ENCODE assay signal across 8 cellular contexts in the genomic region with DNA sequence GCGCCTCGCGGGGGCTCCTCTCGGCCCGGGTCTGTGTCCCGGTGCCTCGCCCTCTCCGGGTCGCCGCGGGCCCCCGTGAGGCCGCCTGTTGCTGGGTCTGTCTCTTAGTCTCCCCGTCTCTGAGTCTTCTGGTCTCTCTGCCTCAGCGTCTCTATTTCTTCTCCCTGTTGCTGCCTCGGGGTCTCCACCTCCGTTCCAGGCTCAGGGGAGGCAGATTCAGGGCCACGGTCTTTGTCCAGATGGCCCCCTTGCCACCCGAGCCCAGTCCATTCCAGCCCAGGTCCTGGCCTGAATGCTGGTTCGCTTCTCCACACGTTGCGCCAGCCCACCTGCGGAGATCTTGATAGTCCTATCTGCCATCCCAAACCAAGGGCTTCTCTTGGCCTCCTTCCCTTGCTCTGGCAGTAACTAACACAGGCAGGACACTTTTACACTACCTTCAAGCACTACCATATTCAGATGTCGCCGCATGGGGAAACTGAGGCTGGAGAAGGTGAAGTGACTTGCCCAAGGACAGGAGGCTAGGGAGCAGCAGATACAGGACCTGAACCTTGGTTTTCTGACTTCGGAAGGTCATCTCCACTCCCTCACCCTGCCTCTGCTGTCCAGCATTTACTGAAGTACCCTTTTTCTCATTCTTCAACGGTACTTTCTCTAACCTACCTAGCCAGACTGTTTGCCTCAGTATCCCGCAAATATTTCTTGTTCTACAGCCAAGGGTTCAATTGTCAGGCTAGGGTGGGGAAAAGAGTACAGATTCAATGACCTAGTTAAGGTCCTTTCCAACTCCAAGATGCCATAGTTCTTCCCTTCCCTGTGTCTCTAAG. TPM values are rescaled to one million over a fixed set of nuclear protein-coding genes. Genes with fewer than 3 reads are reported as not detected.
DNase-seq lines count a peak whose midpoint lies in the region; ATAC-seq and TF ChIP-seq lines count a peak whose summit lies in the region.

No MANE protein-coding gene starts in this region.

- no peak overlapping the region for H3K14ac ChIP-seq in IMR-90 (replicated peaks; ENCODE audit: low read depth, low read length)

- DNase-seq in CD14-positive monocyte (ENCODE audit: low spot score) (no peak), IMR-90 (no peak), dorsolateral prefrontal cortex (peak in 4 of 10 donors; percentile 19 to 37 (median 28)), neural progenitor cell (ENCODE audit: low spot score) (peak; percentile 43), activated gamma-delta T cell treated with Interleukin-2 at 50 U/mL for 16 hours (no peak), thyroid gland (no peak)
- no peak for DNase-seq in stimulated activated naive CD4-positive, alpha-beta T cell treated with Interleukin-2 at 50 U/mL for 16 hours (lab: John Stamatoyannopoulos, UW)

- H3K4me1 Mint-ChIP-seq in CD14-positive monocyte, result peaks cover 12% of the 10 kb centered on the region
- peaks cover 55% of the 10 kb centered on the region for H3K4me1 Mint-ChIP-seq in neural progenitor cell

- no peak for TF ChIP-seq RAD21 in IMR-90 (IDR thresholded peaks at IDR 0.05; ENCODE audit: low read length)

- H2BK120ac ChIP-seq in IMR-90 (ENCODE audit: low read depth, low read length), result no peak overlapping the region; the same call in 1 of the 2 replicates

- H2AFZ ChIP-seq in IMR-90 (replicated peaks; ENCODE audit: low read length, poor library complexity), result peak overlapping the region; percentile 82
- H2AFZ ChIP-seq in neural progenitor cell (replicated peaks), result peak overlapping the region; percentile 58

- H4K91ac ChIP-seq in IMR-90 (ENCODE audit: insufficient read depth, low read depth, low read length), result no peak overlapping the region

- peaks cover 66 to 74% (median 71%) of the 10 kb centered on the region in 3 donors for H3K27me3 Mint-ChIP-seq in CD14-positive monocyte (ENCODE audit: low read depth in 3 of 3)
- H3K27me3 Mint-ChIP-seq in neural progenitor cell (ENCODE audit: insufficient read depth, low read depth), result peaks cover 6% of the 10 kb centered on the region

- TF ChIP-seq POLR2A in IMR-90 (IDR thresholded peaks at IDR 0.05; ENCODE audit: low read depth, low read length), result no peak
- no peak for TF ChIP-seq POLR2A in thyroid gland (IDR thresholded peaks at IDR 0.05)

- POLR2A ChIA-PET in IMR-90 (lab: Charles Lee; ENCODE audit: unreplicated experiment), result no interaction called here

- H3K27ac Mint-ChIP-seq in CD14-positive monocyte, result no peak overlapping the region
- H3K27ac Mint-ChIP-seq in neural progenitor cell, result peak overlapping the region; percentile 100

- H3K9me3 Mint-ChIP-seq in CD14-positive monocyte (peaks cover 0 to 20% (median 8%) of the 10 kb centered on the region in 7 donors), neural progenitor cell (no peaks in the 10 kb centered on the region)

- H3K4me2 ChIP-seq in IMR-90 (ENCODE audit: low read depth, low read length) (peak overlapping the region; percentile 34; the same call in 1 of the 2 replicates), neural progenitor cell (peak overlapping the region; percentile 87)

- peaks cover 47% of the 10 kb centered on the region for H3F3A ChIP-seq in neural progenitor cell (ENCODE audit: low read depth)

- H3K27me3 ChIP-seq in IMR-90 (ENCODE audit: control insufficient read depth, insufficient read depth, low read length) (peaks cover 20% of the 10 kb centered on the region; the same call in 1 of the 2 replicates), dorsolateral prefrontal cortex (peaks cover 0 to 5% (median 0%) of the 10 kb centered on the region in 45 donors), neural progenitor cell (no peaks in the 10 kb centered on the region), thyroid gland (no peaks in the 10 kb centered on the region)

- no peak overlapping the region for H3K56ac ChIP-seq in IMR-90 (ENCODE audit: extremely low read depth, insufficient read depth, low read length)

- no peaks in the 10 kb centered on the region for H3K9me3 ChIP-seq in IMR-90 (ENCODE audit: control insufficient read depth, insufficient read depth, low read length)
- no peaks in the 10 kb centered on the region for H3K9me3 ChIP-seq in neural progenitor cell (ENCODE audit: low read depth)
- H3K9me3 ChIP-seq in thyroid gland, result no peaks in the 10 kb centered on the region

- BruUV-seq in IMR-90 (replicated peaks; lab: Mats Ljungman, UMichigan), result no TSS peak

- H4K20me1 ChIP-seq in IMR-90 (ENCODE audit: insufficient read depth, low read length), result peaks cover 7% of the 10 kb centered on the region; the same call in 1 of the 2 replicates
- no peaks in the 10 kb centered on the region for H4K20me1 ChIP-seq in neural progenitor cell (ENCODE audit: low read depth)

- peak overlapping the region in 1 of 2 experiments; percentile 61; a peak in 1 of 4 replicates for H4K8ac ChIP-seq in IMR-90 (ENCODE audit: low read depth in 2 of 2, low read length in 2 of 2)

- peak overlapping the region; percentile 91 for H2AK9ac ChIP-seq in IMR-90 (replicated peaks; ENCODE audit: low read depth, low read length, poor library complexity)

- H3K79me1 ChIP-seq in IMR-90 (ENCODE audit: low read depth in 1 of 2, low read length in 2 of 2), result peaks cover 0 to 18% of the 10 kb centered on the region in 2 experiments; a peak in 2 of 4 replicates

- CTCF ChIA-PET in IMR-90 (lab: Yijun Ruan, JAX), result interaction anchor here (1.0 kb wide), 1 partner anchor 9 kb away, joined by 3 read pairs; no protein-coding TSS in a partner anchor

- H2AK5ac ChIP-seq in IMR-90 (ENCODE audit: low read depth, low read length), result peak overlapping the region; percentile 52; the same call in 1 of the 2 replicates

- H3K4me3 Mint-ChIP-seq in CD14-positive monocyte, result peak overlapping the region; percentile 58 to 94
- H3K4me3 Mint-ChIP-seq in neural progenitor cell, result peak overlapping the region; percentile 98

- H2BK20ac ChIP-seq in IMR-90 (ENCODE audit: low read depth, low read length), result 0 out of 2 replicates have a peak overlapping the region, but pooled peaks have one; percentile 5

- dilution Hi-C loops in IMR-90 (cut with HindIII; ENCODE audit: low sequenced_read_pairs, unreplicated experiment), result no loop called here

- no peak overlapping the region; the same call in 2 of the 3 replicates for H2BK15ac ChIP-seq in IMR-90 (ENCODE audit: low read depth, low read length)

- H4K5ac ChIP-seq in IMR-90 (ENCODE audit: low read depth, low read length), result peak overlapping the region; percentile 37; the same call in 1 of the 2 replicates

- H3K9me1 ChIP-seq in IMR-90 (ENCODE audit: insufficient read depth, low read length), result peaks cover 16% of the 10 kb centered on the region

- peaks cover 7% of the 10 kb centered on the region for H3K4me1 ChIP-seq in IMR-90 (ENCODE audit: control insufficient read depth, insufficient read depth, low read length)
- peaks cover 42% of the 10 kb centered on the region for H3K4me1 ChIP-seq in neural progenitor cell
- peaks cover 11 to 21% of the 10 kb centered on the region in 2 donors for H3K4me1 ChIP-seq in thyroid gland

- WGBS in IMR-90 (ENCODE audit: extremely low coverage in 2 of 2, insufficient read length in 1 of 2), 2 experiments, result 6% methylated on average over 17 of the region's 28 CpGs; no CpG with 5 or more reads in 1 of the 2 experiments
- WGBS in thyroid gland, 2 donors, result 31 to 59% methylated on average over 13 to 26 of the region's 28 CpGs

- H3K27ac ChIP-seq in IMR-90 (ENCODE audit: insufficient read depth, low read length) (no peak overlapping the region), dorsolateral prefrontal cortex (peak overlapping the region in 2 of 59 donors; percentile 10 to 28), neural progenitor cell (no peak overlapping the region), thyroid gland (peak overlapping the region in 1 of 3 donors; percentile 46)

- H3K18ac ChIP-seq in IMR-90 (ENCODE audit: low read depth, low read length), result no peak overlapping the region

- H3K9ac ChIP-seq in IMR-90 (ENCODE audit: low read depth, low read length) (peak overlapping the region; percentile 3; the same call in 1 of the 2 replicates), neural progenitor cell (no peak overlapping the region)

- in situ Hi-C loops in IMR-90 (cut with MboI; ENCODE audit: low sequenced_read_pairs), result no loop called here

- H3K36me3 Mint-ChIP-seq in CD14-positive monocyte (peaks cover 3 to 6% of the 10 kb centered on the region in 2 donors), neural progenitor cell (peaks cover 2% of the 10 kb centered on the region)

- TF ChIP-seq CTCF in CD14-positive monocyte (IDR thresholded peaks at IDR 0.05), result no peak
- no peak for TF ChIP-seq CTCF in IMR-90 (conservative IDR thresholded peaks at IDR 0.05; ENCODE audit: low read depth, low read length)
- TF ChIP-seq CTCF in dorsolateral prefrontal cortex (IDR thresholded peaks at IDR 0.05 in 54 of 56, conservative IDR thresholded peaks at IDR 0.05 in 2 of 56; ENCODE audit: low read depth in 1 of 56, partially characterized antibody in 56 of 56), result no peak
- no peak for TF ChIP-seq CTCF in neural progenitor cell (IDR thresholded peaks at IDR 0.05)
- TF ChIP-seq CTCF in thyroid gland (IDR thresholded peaks at IDR 0.05), result no peak

- peak overlapping the region; percentile 61 for H3K23ac ChIP-seq in IMR-90 (ENCODE audit: low read depth, low read length)

- intact Hi-C loops in CD14-positive monocyte (cut with micrococcal nuclease), result no loop called here
- intact Hi-C loops in IMR-90 (cut with micrococcal nuclease), result no loop called here
- intact Hi-C loops in dorsolateral prefrontal cortex (cut with DNase I), result no loop called here
- intact Hi-C loops in thyroid gland (cut with DNase I), result no loop called here

- peak overlapping the region; percentile 75 for H3K4ac ChIP-seq in IMR-90 (ENCODE audit: low read depth, low read length)

- H3K4me3 ChIP-seq in IMR-90 (ENCODE audit: insufficient read depth, low read depth, low read length) (peak overlapping the region; percentile 2), dorsolateral prefrontal cortex (peak overlapping the region in 52 of 59 donors; percentile 19 to 72 (median 48)), neural progenitor cell (peak overlapping the region; percentile 59), thyroid gland (replicated peaks in 1 of 3) (peak overlapping the region in 1 of 3 donors; percentile 27)

- ATAC-seq in IMR-90 (ENCODE audit: low read depth) (no peak), HG02981 (IDR thresholded peaks at IDR 0.05; ENCODE audit: unreplicated experiment) (no peak)

- peaks cover 33% of the 10 kb centered on the region for H3K79me2 ChIP-seq in neural progenitor cell (ENCODE audit: low read depth)

- H3K36me3 ChIP-seq in IMR-90 (ENCODE audit: control insufficient read depth, insufficient read depth, low read length) (no peaks in the 10 kb centered on the region), neural progenitor cell (no peaks in the 10 kb centered on the region), thyroid gland (no peaks in the 10 kb centered on the region)

- H2BK5ac ChIP-seq in IMR-90 (ENCODE audit: low read depth, low read length, poor library complexity, severe bottlenecking), result no peak overlapping the region

RNA-seq across cellular contexts. Expression of a gene that starts 0.6 kb away (rescaled TPM):
- polyA plus RNA-seq in CD14-positive monocyte (not detected), IMR-90 (2012; rRNA removed) (2.3 and 2.7 TPM in 2 replicates)
- total RNA-seq in IMR-90 (2012; rRNA removed) (0.54 and 0.56 TPM in 2 replicates), dorsolateral prefrontal cortex (10 to 100 TPM in 54 of 120 experiments, 1 to 10 TPM in 66; 4.9 to 22.3 (median 9.6) TPM), neural progenitor cell (ENCODE audit: low replicate concordance) (13.0 and 17.7 TPM in 2 replicates), thyroid gland (10 to 100 TPM in 3 of 4 donors, 1 to 10 TPM in 1; 4.6 to 15.9 (median 10.6) TPM)
- 1.2 and 2.6 TPM in 2 replicates for polyA plus RNA-seq in IMR-90 (2012; cell fraction: cytosol; rRNA removed)
- 12.3 and 14.6 TPM in 2 replicates for polyA plus RNA-seq in IMR-90 (2012; cell fraction: nucleus; rRNA removed; ENCODE audit: low replicate concordance)

RNA-seq across cellular contexts. Expression of a gene that starts 45.6 kb away (rescaled TPM):
- not detected for polyA plus RNA-seq in CD14-positive monocyte
- total RNA-seq in IMR-90 (2012; rRNA removed), result under 0.01 and 0.18 TPM in 2 replicates
- polyA plus RNA-seq in IMR-90 (2012; rRNA removed), result 0.19 and 0.32 TPM in 2 replicates
- 0.03 and 0.12 TPM in 2 replicates for polyA plus RNA-seq in IMR-90 (2012; cell fraction: cytosol; rRNA removed)
- polyA plus RNA-seq in IMR-90 (2012; cell fraction: nucleus; rRNA removed; ENCODE audit: low replicate concordance), result 0.27 and 0.29 TPM in 2 replicates
- 10 to 100 TPM in 2 of 120 experiments, 1 to 10 TPM in 118; 1.7 to 11.7 (median 4.9) TPM for total RNA-seq in dorsolateral prefrontal cortex
- total RNA-seq in neural progenitor cell (ENCODE audit: low replicate concordance), result 15.8 and 29.4 TPM in 2 replicates
- 1 to 10 TPM in 1 of 4 donors, under 1 TPM in 3; 0.22 to 1.5 (median 0.61) TPM for total RNA-seq in thyroid gland
